ENCODE assay signal across 8 cellular contexts in the genomic region with DNA sequence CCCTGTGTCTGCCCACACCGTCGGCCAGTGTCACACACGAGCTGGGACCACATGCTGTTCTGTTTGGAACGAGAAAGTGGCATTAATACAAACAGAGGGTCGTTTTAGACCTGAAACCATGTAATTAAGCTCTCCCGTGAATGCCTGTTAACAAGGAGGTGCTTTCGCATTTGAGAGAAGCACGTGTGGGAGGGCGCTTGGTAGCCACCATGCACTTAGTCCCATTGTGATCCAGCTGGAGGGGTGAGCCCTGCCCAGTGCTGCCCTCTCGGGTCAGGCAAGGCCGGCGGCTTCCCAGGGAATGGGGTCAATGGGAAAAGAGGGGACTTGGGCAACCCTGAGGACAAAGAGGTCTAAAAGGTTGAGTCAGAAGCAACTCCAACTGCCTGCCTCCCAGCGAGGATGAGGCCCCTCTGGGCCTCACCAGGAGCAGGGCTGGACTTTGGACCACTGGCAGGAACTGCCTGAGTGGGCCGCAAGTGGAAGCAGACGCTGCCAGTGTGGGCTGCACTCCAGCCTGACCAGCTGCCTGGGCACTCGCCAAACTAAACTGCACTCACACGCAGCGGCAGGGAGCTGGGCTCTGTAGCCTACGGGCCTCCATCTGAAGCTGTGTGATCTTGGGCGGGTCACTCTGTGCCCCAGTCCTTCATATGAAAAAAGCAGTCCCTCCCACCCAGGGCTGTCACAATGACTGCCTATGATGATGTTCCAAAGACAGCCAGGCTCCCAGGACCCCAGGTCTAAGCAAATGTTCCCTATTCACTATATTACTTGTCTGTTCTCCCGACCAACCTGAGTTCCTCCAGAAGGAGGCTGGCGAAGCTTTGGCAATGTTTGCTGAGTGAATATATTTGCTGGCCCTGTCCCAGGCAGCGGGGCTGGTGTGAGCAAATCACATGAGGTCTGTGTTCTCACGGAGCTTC.
DNase-seq lines count a peak whose midpoint lies in the region.
"Had no signal": no experiment of that assay in that cellular context is flagged by ENCODE, and none has a peak within 500 bp of the region (broad histone marks: within the 10 kb centered on the region; RNA-seq: fewer than 3 reads in every experiment).

No MANE protein-coding gene starts in this region.

- H3K27me3 ChIP-seq in skeletal muscle satellite cell (ENCODE audit: control insufficient read depth, insufficient read depth, low read length), result no peaks in the 10 kb centered on the region

- H3K9ac ChIP-seq in skeletal muscle satellite cell (ENCODE audit: low read depth, low read length), result peak overlapping the region; percentile 28
- H3K9ac ChIP-seq: parathyroid adenoma had no signal

- H3K4me1 ChIP-seq in skeletal muscle satellite cell (ENCODE audit: control insufficient read depth, insufficient read depth, low read length), result peaks cover 37% of the 10 kb centered on the region
- H3K4me1 ChIP-seq: parathyroid adenoma had no signal

- peaks cover 21% of the 10 kb centered on the region for H3K36me3 ChIP-seq in skeletal muscle satellite cell (ENCODE audit: insufficient read depth, low read length)

- H3K9me3 ChIP-seq in skeletal muscle satellite cell (replicated peaks; ENCODE audit: low read length), result no peaks in the 10 kb centered on the region

- intact Hi-C loops in head of caudate nucleus (cut with DNase I), result no loop called here

- H3K4me3 ChIP-seq in skeletal muscle satellite cell (ENCODE audit: low read length), result no peak overlapping the region

- H3K4me2 ChIP-seq in skeletal muscle satellite cell (ENCODE audit: low read length), result peak overlapping the region; percentile 14

- DNase-seq in HuH-7 (ENCODE audit: low spot score) (peak; percentile 63), SHP77 treated with DMSO at 0.1 percent for 48 hours (lab: John Stamatoyannopoulos, UW) (peak; percentile 63), head of caudate nucleus (peak in 25 of 42 donors; percentile 16 to 67 (median 35)), NCI-H446 treated with DMSO at 0.1 percent for 48 hours (lab: John Stamatoyannopoulos, UW) (no peak), NCI-H510A (lab: John Stamatoyannopoulos, UW) (no peak), NCI-H2107 treated with DMSO at 0.1 percent for 48 hours (lab: John Stamatoyannopoulos, UW; ENCODE audit: unreplicated experiment) (no peak)

Comparison
In these comparisons a context has a peak if more than half of its experiments do, and no peak if none do; other contexts are left out.
1. DNase-seq: peak in HuH-7 (single experiment), SHP77 treated with DMSO at 0.1 percent for 48 hours (single experiment) and head of caudate nucleus (25 of 42); none in NCI-H446 treated with DMSO at 0.1 percent for 48 hours (single experiment), NCI-H510A (single experiment) and NCI-H2107 treated with DMSO at 0.1 percent for 48 hours (single experiment).